Comparison of ENCODE assay signal across 8 cellular contexts in genomic region chr14:105686462-105687170, GRCh38.
DNase-seq lines count a peak whose midpoint lies in the region; ATAC-seq and TF ChIP-seq lines count a peak whose summit lies in the region.
"Not testable (repeated sequence)": the region's sequence is repeated elsewhere in the genome, so short reads cannot be mapped to it uniquely, and the experiment has no call there.

No MANE protein-coding gene starts in this region.

- 78 to 87% (median 83%) methylated on average over 12 to 22 of the region's 34 CpGs for WGBS in spleen, 5 donors

- peaks cover 16% of the 10 kb centered on the region for H3K4me1 ChIP-seq in KMS-11 (ENCODE audit: low read depth, poor library complexity, severe bottlenecking)
- peaks cover 0 to 17% (median 0%) of the 10 kb centered on the region in 6 donors for H3K4me1 ChIP-seq in spleen

- not testable (repeated sequence) for H3K27me3 ChIP-seq in KMS-11 (ENCODE audit: insufficient read depth, low read depth); SU-DHL-6 (ENCODE audit: low read length); spleen (replicated peaks in 1 of 7)

- peaks cover 46% of the 10 kb centered on the region for H3K36me3 Mint-ChIP-seq in endothelial cell (ENCODE audit: low read depth, unreplicated experiment)

- H3K27ac Mint-ChIP-seq in endothelial cell (ENCODE audit: unreplicated experiment) = peak overlapping the region; percentile 79

- not testable (repeated sequence) for H3K4me3 Mint-ChIP-seq in endothelial cell (ENCODE audit: unreplicated experiment)

- H3K79me2 ChIP-seq in KMS-11 (ENCODE audit: insufficient read depth, low read depth) = not testable (repeated sequence)
- peaks cover 12% of the 10 kb centered on the region; the same call in 1 of the 2 replicates for H3K79me2 ChIP-seq in SU-DHL-6 (ENCODE audit: insufficient read depth, low read length)

- H3K4me1 Mint-ChIP-seq in endothelial cell (ENCODE audit: unreplicated experiment) = not testable (repeated sequence)

- DNase-seq in GM12865 (ENCODE audit: low read depth) = peak; percentile 57
- not testable (repeated sequence) for DNase-seq in endothelial cell (ENCODE audit: low spot score)
- DNase-seq in spleen = peak; percentile 80

- H3K9me3 Mint-ChIP-seq in endothelial cell (ENCODE audit: unreplicated experiment) = peaks cover 47% of the 10 kb centered on the region

- not testable (repeated sequence) for TF ChIP-seq POLR2A in spleen (IDR thresholded peaks at IDR 0.05)

- H3K4me3 ChIP-seq in GM12865 (ENCODE audit: low read depth, low read length) = peak overlapping the region; percentile 36
- H3K4me3 ChIP-seq in KMS-11 (IDR thresholded peaks at IDR 0.05; ENCODE audit: insufficient read depth, low read depth, low read length); SU-DHL-6 (ENCODE audit: insufficient read depth, low read length, poor library complexity, severe bottlenecking); spleen: not testable (repeated sequence)

- not testable (repeated sequence) for H3K9me3 ChIP-seq in SU-DHL-6 (ENCODE audit: insufficient read depth, low read length); spleen

- H2AFZ ChIP-seq in KMS-11 (ENCODE audit: low read depth); SU-DHL-6 (ENCODE audit: low read depth, low read length, severe bottlenecking): not testable (repeated sequence)

- H3K27me3 Mint-ChIP-seq in endothelial cell (ENCODE audit: unreplicated experiment) = peaks cover 33% of the 10 kb centered on the region

- peak overlapping the region; percentile 86 for H3K27ac ChIP-seq in KMS-11
- peak overlapping the region; percentile 97 for H3K27ac ChIP-seq in SU-DHL-6 (ENCODE audit: low read depth, low read length)
- peak overlapping the region in 7 of 8 donors; percentile 67 to 90 (median 78) for H3K27ac ChIP-seq in spleen

- H3K36me3 ChIP-seq in KMS-11 (ENCODE audit: insufficient read depth); SU-DHL-6 (ENCODE audit: low read length); spleen: not testable (repeated sequence)

- peak overlapping the region; percentile 53; the same call in 1 of the 2 replicates for H3K9ac ChIP-seq in KMS-11
- peak overlapping the region; percentile 56 for H3K9ac ChIP-seq in SU-DHL-6 (ENCODE audit: low read length)

- H4K20me1 ChIP-seq in KMS-11 (ENCODE audit: insufficient read depth); SU-DHL-6 (ENCODE audit: low read depth, low read length): not testable (repeated sequence)

- intact Hi-C loops in spleen (cut with DNase I; ENCODE audit: low total_unique reads) = loop anchor here (10.0 kb wide), 1 partner anchor 248 kb away; no protein-coding TSS in a partner anchor

- peaks cover 31% of the 10 kb centered on the region for H3F3A ChIP-seq in SU-DHL-6 (ENCODE audit: insufficient read depth)

- ATAC-seq in GM19328 (IDR thresholded peaks at IDR 0.05; ENCODE audit: unreplicated experiment) (peak; percentile 36), HG02571 (IDR thresholded peaks at IDR 0.05; ENCODE audit: unreplicated experiment) (peak; percentile 5), HG03045 (IDR thresholded peaks at IDR 0.05; ENCODE audit: unreplicated experiment) (peak; percentile 23)

- H3K4me2 ChIP-seq in KMS-11 = not testable (repeated sequence)
- H3K4me2 ChIP-seq in SU-DHL-6 (ENCODE audit: low read depth, low read length, poor library complexity, severe bottlenecking) = peak overlapping the region; percentile 48

- TF ChIP-seq CTCF in GM12865 (IDR thresholded peaks at IDR 0.05; ENCODE audit: insufficient read depth, low read depth, low read length, missing control alignments); KMS-11 (conservative IDR thresholded peaks at IDR 0.05; ENCODE audit: low read depth, low read length); SU-DHL-6 (IDR thresholded peaks at IDR 0.05; ENCODE audit: insufficient read depth, low read length, poor library complexity, severe bottlenecking); endothelial cell (IDR thresholded peaks at IDR 0.05; ENCODE audit: unreplicated experiment); spleen (IDR thresholded peaks at IDR 0.05 in 8 of 11, conservative IDR thresholded peaks at IDR 0.05 in 3 of 11): not testable (repeated sequence)

- not testable (repeated sequence) for H3K9me2 ChIP-seq in SU-DHL-6 (replicated peaks; ENCODE audit: insufficient read depth, low read length)
